Comparison of ENCODE assay signal across 21 cellular contexts in genomic region chr18:303578-303977, GRCh38. TPM values are rescaled to one million over a fixed set of nuclear protein-coding genes. Genes with fewer than 3 reads are reported as not detected.
DNase-seq lines count a peak whose midpoint lies in the region; ATAC-seq and TF ChIP-seq lines count a peak whose summit lies in the region.
"Had no signal": no experiment of that assay in that cellular context is flagged by ENCODE, and none has a peak within 500 bp of the region (broad histone marks: within the 10 kb centered on the region; RNA-seq: fewer than 3 reads in every experiment).

No MANE protein-coding gene starts in this region.

- H3K4me3 Mint-ChIP-seq in WTC11 (no peak overlapping the region), neural progenitor cell (no peak overlapping the region)
- H3K4me3 Mint-ChIP-seq: CD8-positive, alpha-beta memory T cell; HFFc6 had no signal

- no peaks in the 10 kb centered on the region for H4K20me1 ChIP-seq in neural progenitor cell (ENCODE audit: low read depth)
- H4K20me1 ChIP-seq in Karpas-422 (ENCODE audit: insufficient read depth, low read depth, low read length): no peaks in the 10 kb centered on the region

- H3K4me1 Mint-ChIP-seq in WTC11: peaks cover 43% of the 10 kb centered on the region
- peaks cover 30% of the 10 kb centered on the region for H3K4me1 Mint-ChIP-seq in neural progenitor cell
- H3K4me1 Mint-ChIP-seq: CD4-positive, CD25-positive, alpha-beta regulatory T cell; CD8-positive, alpha-beta memory T cell had no signal

- TF ChIP-seq POLR2A in suprapubic skin (IDR thresholded peaks at IDR 0.05): no peak
- TF ChIP-seq POLR2A in stomach (IDR thresholded peaks at IDR 0.05): no peak

- POLR2A ChIA-PET in HEK293 (lab: Yijun Ruan, JAX): interaction anchor here (1.4 kb wide), 1 partner anchor 36 kb away, joined by 3 read pairs; the partner anchor contains the start of gene THOC1
- POLR2A ChIA-PET in WTC11 (lab: Charles Lee): interaction anchor here (0.5 to 1.1 kb wide), 2 partner anchors 10 to 152 kb away, joined by 4 read pairs; no protein-coding TSS in a partner anchor

- H3K27me3 Mint-ChIP-seq in WTC11 (ENCODE audit: low read depth): no peaks in the 10 kb centered on the region
- H3K27me3 Mint-ChIP-seq in neural progenitor cell (ENCODE audit: insufficient read depth, low read depth): peaks cover 5% of the 10 kb centered on the region

- intact Hi-C loops in stomach (cut with DNase I; ENCODE audit: low total_unique reads): no loop called here

- H2AFZ ChIP-seq in neural progenitor cell (replicated peaks): peak overlapping the region; percentile 78
- H2AFZ ChIP-seq in Karpas-422 (ENCODE audit: low read length): no peak overlapping the region

- H3K36me3 Mint-ChIP-seq in WTC11 (no peaks in the 10 kb centered on the region), neural progenitor cell (no peaks in the 10 kb centered on the region)
- H3K36me3 Mint-ChIP-seq: CD4-positive, CD25-positive, alpha-beta regulatory T cell; CD8-positive, alpha-beta memory T cell had no signal

- no peaks in the 10 kb centered on the region for H3K27me3 ChIP-seq in neural progenitor cell
- H3K27me3 ChIP-seq in Karpas-422 (ENCODE audit: low read length): no peaks in the 10 kb centered on the region
- peaks cover 6% of the 10 kb centered on the region for H3K27me3 ChIP-seq in suprapubic skin
- no peaks in the 10 kb centered on the region for H3K27me3 ChIP-seq in stomach
- H3K27me3 ChIP-seq: BE2C had no signal

- CTCF ChIA-PET in HEK293 (lab: Yijun Ruan, JAX) (interaction anchor here (1.0 kb wide), 1 partner anchor 22 kb away, joined by 3 read pairs; no protein-coding TSS in a partner anchor), WTC11 (lab: Charles Lee) (interaction anchor here (1.2 to 3.2 kb wide), 3 partner anchors 9 to 176 kb away, joined by 3 to 19 read pairs (median 3); no protein-coding TSS in a partner anchor)

- no peak overlapping the region for H3K27ac Mint-ChIP-seq in WTC11
- H3K27ac Mint-ChIP-seq in neural progenitor cell: no peak overlapping the region
- H3K27ac Mint-ChIP-seq: CD4-positive, CD25-positive, alpha-beta regulatory T cell; CD8-positive, alpha-beta memory T cell; HFFc6 had no signal

- H3K4me2 ChIP-seq in neural progenitor cell: peak overlapping the region; percentile 21
- H3K4me2 ChIP-seq in Karpas-422 (ENCODE audit: low read depth, low read length, poor library complexity, severe bottlenecking): no peak overlapping the region

- WGBS in suprapubic skin: 84% methylated on average over 2 of the region's 2 CpGs
- WGBS in stomach, 5 donors: 90 to 98% (median 93%) methylated on average over 2 of the region's 2 CpGs

- H3K79me2 ChIP-seq in neural progenitor cell (ENCODE audit: low read depth) (no peaks in the 10 kb centered on the region), Karpas-422 (ENCODE audit: low read length) (no peaks in the 10 kb centered on the region)

- peaks cover 12% of the 10 kb centered on the region for H3F3A ChIP-seq in neural progenitor cell (ENCODE audit: low read depth)

- no peaks in the 10 kb centered on the region for H3K9me3 Mint-ChIP-seq in WTC11
- no peaks in the 10 kb centered on the region for H3K9me3 Mint-ChIP-seq in neural progenitor cell
- H3K9me3 Mint-ChIP-seq: HFFc6 had no signal

- H3K9ac ChIP-seq in neural progenitor cell (no peak overlapping the region), Karpas-422 (ENCODE audit: low read length) (no peak overlapping the region)

- TF ChIP-seq CTCF in HEK293 (tag by site-specific recombination; IDR thresholded peaks at IDR 0.05) (no peak), WTC11 (IDR thresholded peaks at IDR 0.05) (no peak), fibroblast of villous mesenchyme (IDR thresholded peaks at IDR 0.05; ENCODE audit: insufficient read depth, low read depth, low read length) (no peak), neural progenitor cell (IDR thresholded peaks at IDR 0.05) (no peak), suprapubic skin (IDR thresholded peaks at IDR 0.05) (no peak), stomach (IDR thresholded peaks at IDR 0.05) (no peak)

- H3K4me1 ChIP-seq in HEK293 (ENCODE audit: control insufficient read depth, insufficient read depth, low read length) (peaks cover 3% of the 10 kb centered on the region), neural progenitor cell (peaks cover 26% of the 10 kb centered on the region), Karpas-422 (ENCODE audit: low read length) (no peaks in the 10 kb centered on the region), suprapubic skin (no peaks in the 10 kb centered on the region), stomach (no peaks in the 10 kb centered on the region)
- H3K4me1 ChIP-seq: BE2C had no signal

- no peak for DNase-seq in WTC11 (ENCODE audit: low spot score)
- peak; percentile 3 for DNase-seq in fibroblast of villous mesenchyme (ENCODE audit: low read depth)
- DNase-seq in neural progenitor cell (ENCODE audit: low spot score): peak; percentile 15
- no peak for DNase-seq in Karpas-422
- no peak for DNase-seq in suprapubic skin (ENCODE audit: low spot score in 2 of 2)
- DNase-seq in stomach: no peak
- DNase-seq: BE2C; C1 segment of cervical spinal cord; CD4-positive, CD25-positive, alpha-beta regulatory T cell; CD8-positive, alpha-beta memory T cell; COR-L47; DMS 273 treated with DMSO at 0.1 percent for 48 hours; DMS53; DND-41; EL; HCEC 1CT; HFFc6; IMR-90; KBM-7 had no signal

- no peak overlapping the region for H3K4me3 ChIP-seq in HEK293 (ENCODE audit: low read depth, low read length)
- H3K4me3 ChIP-seq in fibroblast of villous mesenchyme (ENCODE audit: low read depth, low read length): no peak overlapping the region
- H3K4me3 ChIP-seq in neural progenitor cell: no peak overlapping the region
- no peak overlapping the region for H3K4me3 ChIP-seq in Karpas-422 (ENCODE audit: low read length)
- no peak overlapping the region for H3K4me3 ChIP-seq in suprapubic skin
- H3K4me3 ChIP-seq in stomach: no peak overlapping the region
- H3K4me3 ChIP-seq: GM12878 had no signal

- H3K9me3 ChIP-seq in HEK293 (ENCODE audit: control insufficient read depth, insufficient read depth, low read depth, low read length) (no peaks in the 10 kb centered on the region), neural progenitor cell (ENCODE audit: low read depth) (no peaks in the 10 kb centered on the region), Karpas-422 (ENCODE audit: low read length) (no peaks in the 10 kb centered on the region), suprapubic skin (no peaks in the 10 kb centered on the region), stomach (no peaks in the 10 kb centered on the region)
- H3K9me3 ChIP-seq: BE2C had no signal

- H3K27ac ChIP-seq in HEK293 (ENCODE audit: extremely low read depth, low read depth, low read length) (no peak overlapping the region), neural progenitor cell (no peak overlapping the region), Karpas-422 (ENCODE audit: low read length) (no peak overlapping the region), suprapubic skin (no peak overlapping the region), stomach (no peak overlapping the region)

- TF ChIP-seq EP300 in suprapubic skin (IDR thresholded peaks at IDR 0.05) (no peak), stomach (IDR thresholded peaks at IDR 0.05) (no peak)

- 0 out of 2 replicates have a peak, but pooled peaks have one; percentile 19 for ATAC-seq in WTC11
- ATAC-seq: GM12878 had no signal

- H3K36me3 ChIP-seq in HEK293 (ENCODE audit: control insufficient read depth in 2 of 2, insufficient read depth in 1 of 2, low read length in 2 of 2) (no peaks in the 10 kb centered on the region), neural progenitor cell (no peaks in the 10 kb centered on the region), Karpas-422 (ENCODE audit: insufficient read depth, low read length) (no peaks in the 10 kb centered on the region), suprapubic skin (no peaks in the 10 kb centered on the region), stomach (no peaks in the 10 kb centered on the region)
- H3K36me3 ChIP-seq: BE2C had no signal

- no peaks in the 10 kb centered on the region for H3K9me2 ChIP-seq in Karpas-422 (replicated peaks; ENCODE audit: insufficient read depth, low read length)

TF ChIP-seq in HEK293, 187 proteins besides CTCF, POLR2A, EP300 and RAD21 (continues in another document):
- TF ChIP-seq ZNF24 (tag by site-specific recombination; IDR thresholded peaks at IDR 0.05) (no peak), ZNF610 (tag by site-specific recombination; IDR thresholded peaks at IDR 0.05; ENCODE audit: borderline replicate concordance) (peak; percentile 90; the same call in 1 of the 2 replicates)

TF ChIP-seq in WTC11, 78 proteins besides CTCF, POLR2A, EP300 and RAD21:
- TF ChIP-seq CBFB (CRISPR knock-in tag; IDR thresholded peaks at IDR 0.05; ENCODE audit: low read depth) (no peak), E2F5 (CRISPR knock-in tag; IDR thresholded peaks at IDR 0.05) (no peak), TCF7 (CRISPR knock-in tag; IDR thresholded peaks at IDR 0.05; ENCODE audit: low read depth) (no peak), GRHL2 (CRISPR knock-in tag; IDR thresholded peaks at IDR 0.05; ENCODE audit: insufficient replicate concordance, severe bottlenecking) (no peak), MLX (CRISPR knock-in tag; IDR thresholded peaks at IDR 0.05) (no peak)

RNA-seq across cellular contexts. Expression of gene THOC1, which starts 35.7 kb away (rescaled TPM):
- total RNA-seq in WTC11 (2021) (51.1 to 65.8 TPM (median 52.7 TPM) in 3 replicates), fibroblast of villous mesenchyme (35.1 and 42.7 TPM in 2 replicates), neural progenitor cell (ENCODE audit: low replicate concordance) (148 and 241 TPM in 2 replicates), suprapubic skin (100 to 1,000 TPM in 1 of 4 donors, 10 to 100 TPM in 3; 30.4 to 152 (median 46.8) TPM), stomach (100 to 1,000 TPM in 1 of 5 donors, 10 to 100 TPM in 4; 16.2 to 122 (median 53.5) TPM)
- 58.2 and 84.2 TPM in 2 replicates for total RNA-seq in Karpas-422 (2014; rRNA removed; shearing (Covaris generic); ENCODE audit: low replicate concordance)
- polyA plus RNA-seq in stomach: 10 to 100 TPM; 14.2 to 40.3 (median 21.0) TPM

Comparison
In these comparisons a context has a peak if more than half of its experiments do, and no peak if none do; other contexts are left out.
1. DNase-seq: peak in fibroblast of villous mesenchyme (single experiment) and neural progenitor cell (single experiment); none in WTC11 (single experiment), Karpas-422 (single experiment), suprapubic skin (0 of 2) and stomach (single experiment).